8 cellular contexts compared by ENCODE assay signal in genomic region chr19:54179921-54180452, GRCh38.
DNase-seq lines count a peak whose midpoint lies in the region; ATAC-seq lines count a peak whose summit lies in the region.

No MANE protein-coding gene starts in this region.

- H3K27ac ChIP-seq in caudate nucleus (ENCODE audit: low read depth, low read length), result peak overlapping the region; percentile 62

- peak; percentile 96 for DNase-seq in COR-L47 (lab: John Stamatoyannopoulos, UW)
- DNase-seq in NCI-H146 treated with DMSO at 0.1 percent for 48 hours (lab: John Stamatoyannopoulos, UW; ENCODE audit: unreplicated experiment), result peak; percentile 17
- peak in 44 of 61 donors; percentile 6 to 83 (median 45) for DNase-seq in caudate nucleus (lab: John Stamatoyannopoulos, UW)
- no peak for DNase-seq in memory B cell (ENCODE audit: low spot score in 2 of 2)
- no peak for DNase-seq in SKM-1 (lab: John Stamatoyannopoulos, UW; ENCODE audit: unreplicated experiment)
- no peak for DNase-seq in activated gamma-delta T cell treated with Interleukin-2 at 50 U/mL for 16 hours
- DNase-seq in HK-2 (ENCODE audit: unreplicated experiment), result no peak

- peaks cover 6% of the 10 kb centered on the region for H3K36me3 Mint-ChIP-seq in memory B cell

- H3K4me1 Mint-ChIP-seq in memory B cell, result peaks cover 4% of the 10 kb centered on the region

- H3K27me3 Mint-ChIP-seq in memory B cell, result no peaks in the 10 kb centered on the region

- ATAC-seq in memory B cell (ENCODE audit: low read depth) (peak; percentile 45), GM21528 (IDR thresholded peaks at IDR 0.05; ENCODE audit: low FRiP score, unreplicated experiment) (no peak)

- no peak overlapping the region for H3K4me3 Mint-ChIP-seq in memory B cell

- no peak overlapping the region for H3K27ac Mint-ChIP-seq in memory B cell

- H3K9me3 Mint-ChIP-seq in memory B cell, result no peaks in the 10 kb centered on the region

Comparison
In these comparisons a context has a peak if more than half of its experiments do, and no peak if none do; other contexts are left out.
1. DNase-seq: peak in COR-L47 (single experiment), NCI-H146 treated with DMSO at 0.1 percent for 48 hours (single experiment) and caudate nucleus (44 of 61); none in memory B cell (0 of 2), SKM-1 (single experiment), activated gamma-delta T cell treated with Interleukin-2 at 50 U/mL for 16 hours (single experiment) and HK-2 (single experiment).